ENCODE assay signal across 9 cellular contexts in the genomic region with DNA sequence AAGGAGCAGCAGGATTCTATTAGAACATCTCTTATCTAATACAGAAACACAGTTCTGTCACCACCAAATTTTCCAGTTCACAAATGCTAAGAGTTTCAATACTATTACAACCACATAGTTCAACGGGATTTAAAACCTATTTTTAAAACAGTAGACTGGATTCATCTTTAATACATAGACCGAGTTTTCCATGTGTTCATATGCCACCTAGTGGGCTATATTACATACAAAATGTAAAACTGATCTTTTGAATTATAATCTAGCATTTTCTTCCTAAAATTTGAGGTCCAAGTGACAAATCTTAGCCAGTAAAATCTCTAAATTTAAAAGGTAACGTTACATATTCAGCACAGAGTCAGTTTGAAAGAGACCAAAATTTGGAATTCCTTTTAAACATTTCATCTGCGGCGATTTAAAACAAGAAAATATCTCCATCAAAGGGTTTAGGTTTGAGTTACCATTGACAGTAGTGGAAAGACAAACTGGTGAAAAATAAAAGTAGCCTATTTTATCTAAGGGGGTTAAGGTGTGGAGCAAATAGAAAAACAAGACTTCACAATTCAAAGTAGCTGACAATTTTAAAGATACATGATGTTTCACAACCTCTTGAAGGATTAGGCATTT.
DNase-seq lines count a peak whose midpoint lies in the region; ATAC-seq and TF ChIP-seq lines count a peak whose summit lies in the region.
"Had no signal": no experiment of that assay in that cellular context is flagged by ENCODE, and none has a peak within 500 bp of the region (broad histone marks: within the 10 kb centered on the region; RNA-seq: fewer than 3 reads in every experiment).

No MANE protein-coding gene starts in this region.

- intact Hi-C loops in heart left ventricle (cut with DNase I): loop anchor here (1.0 to 10.0 kb wide), 14 partner anchors 57 to 513 kb away; a partner anchor contains a TSS
- intact Hi-C loops in cardiac septum (cut with DNase I): loop anchor here (2.0 kb wide), 1 partner anchor 509 kb away; no protein-coding TSS in a partner anchor
- intact Hi-C loops in uterus (cut with DNase I; ENCODE audit: low total_unique reads): loop anchor here (10.0 kb wide), 1 partner anchor 511 kb away; no protein-coding TSS in a partner anchor
- intact Hi-C loops in activated T-helper 2 cell treated with anti-CD3 and anti-CD28 coated beads, Interferon-gamma antibody, Interleukin-2, Interleukin-4, amounts not matched to agents 10 μg/mL and 5 μg/mL and 100 μg/mL, durations not matched to agents 14 hours and 24 hours and 36 hours (cut with micrococcal nuclease): no loop called here
- intact Hi-C loops in activated CD4-positive, alpha-beta T cell treated with anti-CD3 and anti-CD28 coated beads, Interleukin-2, amount 10 ng/mL, durations not matched to agents 24 days and 14 days (cut with micrococcal nuclease): no loop called here

- H3K9me3 Mint-ChIP-seq in activated T-helper 2 cell treated with anti-CD3 and anti-CD28 coated beads, Interferon-gamma antibody, Interleukin-2, Interleukin-4, amounts not matched to agents 10 μg/mL and 5 μg/mL and 100 μg/mL, durations not matched to agents 14 hours and 24 hours and 36 hours: no peaks in the 10 kb centered on the region
- no peaks in the 10 kb centered on the region for H3K9me3 Mint-ChIP-seq in activated CD4-positive, alpha-beta T cell treated with anti-CD3 and anti-CD28 coated beads, Interleukin-2, amount 10 ng/mL, durations not matched to agents 24 days and 14 days
- no peaks in the 10 kb centered on the region for H3K9me3 Mint-ChIP-seq in activated naive CD4-positive, alpha-beta T cell treated with anti-CD3 and anti-CD28 coated beads, Interleukin-2, amount 10 ng/mL, durations not matched to agents 7 days and 5 days

- no peaks in the 10 kb centered on the region for H3K4me1 Mint-ChIP-seq in activated T-helper 2 cell treated with anti-CD3 and anti-CD28 coated beads, Interferon-gamma antibody, Interleukin-2, Interleukin-4, amounts not matched to agents 10 μg/mL and 5 μg/mL and 100 μg/mL, durations not matched to agents 14 hours and 24 hours and 36 hours (ENCODE audit: low read depth)
- no peaks in the 10 kb centered on the region for H3K4me1 Mint-ChIP-seq in activated CD4-positive, alpha-beta T cell treated with anti-CD3 and anti-CD28 coated beads, Interleukin-2, amount 10 ng/mL, durations not matched to agents 24 days and 14 days
- H3K4me1 Mint-ChIP-seq in activated naive CD4-positive, alpha-beta T cell treated with anti-CD3 and anti-CD28 coated beads, Interleukin-2, amount 10 ng/mL, durations not matched to agents 7 days and 5 days: no peaks in the 10 kb centered on the region

- no peak overlapping the region for H3K27ac ChIP-seq in heart left ventricle
- no peak overlapping the region for H3K27ac ChIP-seq in uterus

- no peaks in the 10 kb centered on the region for H3K9me3 ChIP-seq in heart left ventricle
- H3K9me3 ChIP-seq in uterus: no peaks in the 10 kb centered on the region

- DNase-seq in heart left ventricle (no peak), cardiac septum (ENCODE audit: low spot score) (no peak), SKM-1 (lab: John Stamatoyannopoulos, UW; ENCODE audit: unreplicated experiment) (peak; percentile 22), glomerular endothelial cell (ENCODE audit: extremely low read depth, low read depth, low spot score) (peak; percentile 3), uterus (no peak)
- DNase-seq in activated T-helper 2 cell treated with anti-CD3 and anti-CD28 coated beads, Interferon-gamma antibody, Interleukin-2, Interleukin-4, amounts not matched to agents 10 μg/mL and 5 μg/mL and 100 μg/mL, durations not matched to agents 14 hours and 24 hours and 36 hours (ENCODE audit: low spot score): no peak
- DNase-seq in activated CD4-positive, alpha-beta T cell treated with anti-CD3 and anti-CD28 coated beads, Interleukin-2, amount 10 ng/mL, durations not matched to agents 24 days and 14 days: no peak
- DNase-seq in activated naive CD4-positive, alpha-beta T cell treated with anti-CD3 and anti-CD28 coated beads, Interleukin-2, amount 10 ng/mL, durations not matched to agents 7 days and 5 days: no peak
- DNase-seq: Calu3 had no signal

- H3K27me3 ChIP-seq in heart left ventricle (no peaks in the 10 kb centered on the region), uterus (no peaks in the 10 kb centered on the region)

- H3K4me3 ChIP-seq in heart left ventricle (no peak overlapping the region), uterus (no peak overlapping the region)

- CTCF ChIA-PET in activated naive CD4-positive, alpha-beta T cell treated with anti-CD3 and anti-CD28 coated beads, Interleukin-2, amount 10 ng/mL, durations not matched to agents 7 days and 5 days (lab: Charles Lee): no interaction called here

- H3K27me3 Mint-ChIP-seq in activated T-helper 2 cell treated with anti-CD3 and anti-CD28 coated beads, Interferon-gamma antibody, Interleukin-2, Interleukin-4, amounts not matched to agents 10 μg/mL and 5 μg/mL and 100 μg/mL, durations not matched to agents 14 hours and 24 hours and 36 hours (ENCODE audit: low read depth): no peaks in the 10 kb centered on the region
- H3K27me3 Mint-ChIP-seq in activated CD4-positive, alpha-beta T cell treated with anti-CD3 and anti-CD28 coated beads, Interleukin-2, amount 10 ng/mL, durations not matched to agents 24 days and 14 days: no peaks in the 10 kb centered on the region
- H3K27me3 Mint-ChIP-seq in activated naive CD4-positive, alpha-beta T cell treated with anti-CD3 and anti-CD28 coated beads, Interleukin-2, amount 10 ng/mL, durations not matched to agents 7 days and 5 days: no peaks in the 10 kb centered on the region

- H3K4me1 ChIP-seq in heart left ventricle (peaks cover 0 to 4% (median 0%) of the 10 kb centered on the region in 12 donors), uterus (no peaks in the 10 kb centered on the region)

- H3K4me3 Mint-ChIP-seq in activated T-helper 2 cell treated with anti-CD3 and anti-CD28 coated beads, Interferon-gamma antibody, Interleukin-2, Interleukin-4, amounts not matched to agents 10 μg/mL and 5 μg/mL and 100 μg/mL, durations not matched to agents 14 hours and 24 hours and 36 hours (ENCODE audit: low read depth): no peak overlapping the region
- H3K4me3 Mint-ChIP-seq in activated CD4-positive, alpha-beta T cell treated with anti-CD3 and anti-CD28 coated beads, Interleukin-2, amount 10 ng/mL, durations not matched to agents 24 days and 14 days: no peak overlapping the region
- H3K4me3 Mint-ChIP-seq in activated naive CD4-positive, alpha-beta T cell treated with anti-CD3 and anti-CD28 coated beads, Interleukin-2, amount 10 ng/mL, durations not matched to agents 7 days and 5 days: no peak overlapping the region

- ATAC-seq in heart left ventricle: no peak

- H3K36me3 ChIP-seq in heart left ventricle (no peaks in the 10 kb centered on the region), uterus (no peaks in the 10 kb centered on the region)

- peak in 11 of 12 donors; percentile 32 to 73 (median 59) for TF ChIP-seq CTCF in heart left ventricle (IDR thresholded peaks at IDR 0.05)
- TF ChIP-seq CTCF in uterus (IDR thresholded peaks at IDR 0.05): peak; percentile 43 to 54 (median 46)

- WGBS in heart left ventricle, 4 donors: 46 to 48% (median 46%) methylated on average over 5 of the region's 5 CpGs

- H3K27ac Mint-ChIP-seq in activated T-helper 2 cell treated with anti-CD3 and anti-CD28 coated beads, Interferon-gamma antibody, Interleukin-2, Interleukin-4, amounts not matched to agents 10 μg/mL and 5 μg/mL and 100 μg/mL, durations not matched to agents 14 hours and 24 hours and 36 hours: no peak overlapping the region
- no peak overlapping the region for H3K27ac Mint-ChIP-seq in activated CD4-positive, alpha-beta T cell treated with anti-CD3 and anti-CD28 coated beads, Interleukin-2, amount 10 ng/mL, durations not matched to agents 24 days and 14 days
- no peak overlapping the region for H3K27ac Mint-ChIP-seq in activated naive CD4-positive, alpha-beta T cell treated with anti-CD3 and anti-CD28 coated beads, Interleukin-2, amount 10 ng/mL, durations not matched to agents 7 days and 5 days

- H3K36me3 Mint-ChIP-seq in activated T-helper 2 cell treated with anti-CD3 and anti-CD28 coated beads, Interferon-gamma antibody, Interleukin-2, Interleukin-4, amounts not matched to agents 10 μg/mL and 5 μg/mL and 100 μg/mL, durations not matched to agents 14 hours and 24 hours and 36 hours (ENCODE audit: low read depth): no peaks in the 10 kb centered on the region
- H3K36me3 Mint-ChIP-seq in activated CD4-positive, alpha-beta T cell treated with anti-CD3 and anti-CD28 coated beads, Interleukin-2, amount 10 ng/mL, durations not matched to agents 24 days and 14 days (ENCODE audit: low read depth): no peaks in the 10 kb centered on the region
- H3K36me3 Mint-ChIP-seq in activated naive CD4-positive, alpha-beta T cell treated with anti-CD3 and anti-CD28 coated beads, Interleukin-2, amount 10 ng/mL, durations not matched to agents 7 days and 5 days: no peaks in the 10 kb centered on the region

- no peak for TF ChIP-seq POLR2A in heart left ventricle (IDR thresholded peaks at IDR 0.05)
- TF ChIP-seq POLR2A in uterus (IDR thresholded peaks at IDR 0.05): no peak

Comparison
In these comparisons a context has a peak if more than half of its experiments do, and no peak if none do; other contexts are left out.
1. DNase-seq: peak in SKM-1 (single experiment) and glomerular endothelial cell (single experiment); none in heart left ventricle (0 of 5), cardiac septum (single experiment), uterus (0 of 2), activated T-helper 2 cell treated with anti-CD3 and anti-CD28 coated beads, Interferon-gamma antibody, Interleukin-2, Interleukin-4, amounts not matched to agents 10 μg/mL and 5 μg/mL and 100 μg/mL, durations not matched to agents 14 hours and 24 hours and 36 hours (single experiment), activated CD4-positive, alpha-beta T cell treated with anti-CD3 and anti-CD28 coated beads, Interleukin-2, amount 10 ng/mL, durations not matched to agents 24 days and 14 days (single experiment) and activated naive CD4-positive, alpha-beta T cell treated with anti-CD3 and anti-CD28 coated beads, Interleukin-2, amount 10 ng/mL, durations not matched to agents 7 days and 5 days (single experiment).
2. intact Hi-C loops: an anchor here in heart left ventricle (1.0 to 10.0 kb wide), cardiac septum (2.0 kb wide) and uterus (10.0 kb wide); none called in activated T-helper 2 cell treated with anti-CD3 and anti-CD28 coated beads, Interferon-gamma antibody, Interleukin-2, Interleukin-4, amounts not matched to agents 10 μg/mL and 5 μg/mL and 100 μg/mL, durations not matched to agents 14 hours and 24 hours and 36 hours and activated CD4-positive, alpha-beta T cell treated with anti-CD3 and anti-CD28 coated beads, Interleukin-2, amount 10 ng/mL, durations not matched to agents 24 days and 14 days.